Comparison of ENCODE assay signal across 1 cellular context in the genomic region with DNA sequence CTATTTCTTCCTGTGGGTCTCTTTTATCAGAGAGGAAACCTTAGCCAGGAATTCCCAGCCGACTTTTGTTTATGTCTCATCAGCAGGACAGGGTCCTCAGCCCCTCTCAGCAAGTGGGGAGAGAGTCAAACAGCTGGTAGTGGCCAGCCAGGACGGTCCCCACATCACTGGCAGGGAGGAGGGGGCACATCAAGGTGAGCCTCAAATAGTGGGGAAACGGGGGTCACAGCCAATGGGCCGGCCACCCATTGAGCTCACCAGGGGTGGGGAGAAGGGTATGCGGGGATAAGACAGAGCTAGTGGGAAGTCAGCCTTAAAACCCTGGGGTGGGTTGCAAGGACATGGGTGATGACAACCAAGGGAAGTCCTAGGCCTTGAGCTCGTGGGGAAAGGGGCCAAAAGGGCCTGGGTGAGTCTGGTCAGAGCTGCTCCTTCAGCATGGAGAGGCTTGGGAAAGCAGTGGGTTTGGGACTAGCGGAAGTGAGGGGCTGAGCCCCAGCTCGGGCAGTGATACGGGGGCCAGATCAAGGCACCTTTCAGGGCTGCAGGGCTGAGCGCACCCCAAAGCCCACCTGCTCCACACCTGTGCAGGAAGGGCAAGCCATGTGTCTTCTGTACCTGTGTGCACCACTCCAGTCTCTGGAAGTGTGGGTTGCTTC.
TF ChIP-seq lines count a peak whose summit lies in the region.

No MANE protein-coding gene starts in this region.

TF ChIP-seq in H1, 55 proteins besides CTCF, POLR2A, EP300 and RAD21:
- no peak for TF ChIP-seq POU5F1 (IDR thresholded peaks at IDR 0.05; ENCODE audit: low read depth, low read length)
- TF ChIP-seq HDAC2 (IDR thresholded peaks at IDR 0.05; ENCODE audit: borderline replicate concordance in 1 of 2, low read depth in 2 of 2, low read length in 2 of 2): no peak
- no peak for TF ChIP-seq CHD1 (IDR thresholded peaks at IDR 0.05; ENCODE audit: low read depth, low read length)
- no peak for TF ChIP-seq RFX5 (IDR thresholded peaks at IDR 0.05; ENCODE audit: borderline replicate concordance, low read depth, low read length)
- TF ChIP-seq SP4 (IDR thresholded peaks at IDR 0.05; ENCODE audit: low read length): no peak
- TF ChIP-seq CBX8 (IDR thresholded peaks at IDR 0.05; ENCODE audit: borderline replicate concordance, low read depth, low read length): no peak
- TF ChIP-seq SIN3A (conservative IDR thresholded peaks at IDR 0.05 in 1 of 2, IDR thresholded peaks at IDR 0.05 in 1 of 2; ENCODE audit: low read depth in 1 of 2, low read length in 2 of 2): no peak
- TF ChIP-seq TCF12 (IDR thresholded peaks at IDR 0.05; ENCODE audit: low read depth, low read length): no peak
- TF ChIP-seq, protein P1, sequence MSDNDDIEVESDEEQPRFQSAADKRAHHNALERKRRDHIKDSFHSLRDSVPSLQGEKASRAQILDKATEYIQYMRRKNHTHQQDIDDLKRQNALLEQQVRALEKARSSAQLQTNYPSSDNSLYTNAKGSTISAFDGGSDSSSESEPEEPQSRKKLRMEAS (IDR thresholded peaks at IDR 0.05): no peak
- no peak for TF ChIP-seq EGR1 (IDR thresholded peaks at IDR 0.05; ENCODE audit: borderline replicate concordance, low read depth, low read length)
- TF ChIP-seq KDM1A (IDR thresholded peaks at IDR 0.05; ENCODE audit: borderline replicate concordance, low read length): no peak
- TF ChIP-seq HDAC6 (IDR thresholded peaks at IDR 0.05; ENCODE audit: low read depth, low read length): no peak
- TF ChIP-seq SP2 (IDR thresholded peaks at IDR 0.05; ENCODE audit: low read length): no peak
- TF ChIP-seq FOSL1 (IDR thresholded peaks at IDR 0.05; ENCODE audit: insufficient read depth, low read depth, low read length): no peak
- TF ChIP-seq, protein P2, sequence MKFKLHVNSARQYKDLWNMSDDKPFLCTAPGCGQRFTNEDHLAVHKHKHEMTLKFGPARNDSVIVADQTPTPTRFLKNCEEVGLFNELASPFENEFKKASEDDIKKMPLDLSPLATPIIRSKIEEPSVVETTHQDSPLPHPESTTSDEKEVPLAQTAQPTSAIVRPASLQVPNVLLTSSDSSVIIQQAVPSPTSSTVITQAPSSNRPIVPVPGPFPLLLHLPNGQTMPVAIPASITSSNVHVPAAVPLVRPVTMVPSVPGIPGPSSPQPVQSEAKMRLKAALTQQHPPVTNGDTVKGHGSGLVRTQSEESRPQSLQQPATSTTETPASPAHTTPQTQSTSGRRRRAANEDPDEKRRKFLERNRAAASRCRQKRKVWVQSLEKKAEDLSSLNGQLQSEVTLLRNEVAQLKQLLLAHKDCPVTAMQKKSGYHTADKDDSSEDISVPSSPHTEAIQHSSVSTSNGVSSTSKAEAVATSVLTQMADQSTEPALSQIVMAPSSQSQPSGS (IDR thresholded peaks at IDR 0.05; ENCODE audit: low read length): no peak
- TF ChIP-seq PHF8 (conservative IDR thresholded peaks at IDR 0.05; ENCODE audit: low read depth, low read length): no peak
- TF ChIP-seq ASH2L (IDR thresholded peaks at IDR 0.05; ENCODE audit: low read length): no peak
- TF ChIP-seq EZH2 (IDR thresholded peaks at IDR 0.05; ENCODE audit: low read depth, low read length, severe bottlenecking): no peak
- no peak for TF ChIP-seq POLR2AphosphoS5 (IDR thresholded peaks at IDR 0.05; ENCODE audit: low read depth, low read length)
TF ChIP-seq in H1: peak in this region for 0.
